ENCODE assay signal across 14 cellular contexts in genomic region chr12:48547012-48547411, GRCh38. TPM values are rescaled to one million over a fixed set of nuclear protein-coding genes. Genes with fewer than 3 reads are reported as not detected.
"Had no signal": no experiment of that assay in that cellular context is flagged by ENCODE, and none has a peak within 500 bp of the region (broad histone marks: within the 10 kb centered on the region; RNA-seq: fewer than 3 reads in every experiment).

No MANE protein-coding gene starts in this region.

RNA-seq across cellular contexts. Expression of gene OR8S1, which starts 21.6 kb away (rescaled TPM):
- total RNA-seq: activated B cell treated with CpG ODN at 0.5 μM for 24 hours; activated CD4-positive, alpha-beta memory T cell treated with anti-CD3 and anti-CD28 coated beads for 36 hours; activated CD4-positive, alpha-beta memory T cell treated with anti-CD3 and anti-CD28 coated beads, Interleukin-2, amount 10 ng/mL, durations not matched to agents 7 days and 5 days; activated CD4-positive, alpha-beta T cell treated with anti-CD3 and anti-CD28 coated beads for 36 hours; activated CD4-positive, alpha-beta T cell treated with anti-CD3 and anti-CD28 coated beads, Interleukin-2, amount 10 ng/mL, durations not matched to agents 24 days and 14 days; activated CD4-positive, alpha-beta T cell treated with anti-CD3 and anti-CD28 coated beads, Interleukin-2, amount 10 ng/mL, durations not matched to agents 7 days and 5 days; activated CD8-positive, alpha-beta memory T cell treated with anti-CD3 and anti-CD28 coated beads for 36 hours; activated CD8-positive, alpha-beta memory T cell treated with anti-CD3 and anti-CD28 coated beads, Interleukin-2, amount 10 ng/mL, durations not matched to agents 7 days and 5 days; activated CD8-positive, alpha-beta T cell treated with anti-CD3 and anti-CD28 coated beads for 36 hours; activated CD8-positive, alpha-beta T cell treated with anti-CD3 and anti-CD28 coated beads, Interleukin-2, amount 10 ng/mL, durations not matched to agents 7 days and 5 days; T-helper 1 cell treated with Interleukin-12 subunit alpha and Interleukin-12 subunit beta and Interleukin-4 antibody, amounts not matched to agents 30 ng/mL and 1 ng/mL, for 36 hours; T-helper 17 cell; T-helper 2 cell treated with Interferon-gamma antibody and Interleukin-4, amounts not matched to agents 100 ng/mL and 5 ng/mL, for 36 hours; WTC11 had no signal

RNA-seq across cellular contexts. Expression of gene LALBA, which starts 22.8 kb away (rescaled TPM):
- total RNA-seq: activated B cell treated with CpG ODN at 0.5 μM for 24 hours; activated CD4-positive, alpha-beta memory T cell treated with anti-CD3 and anti-CD28 coated beads for 36 hours; activated CD4-positive, alpha-beta memory T cell treated with anti-CD3 and anti-CD28 coated beads, Interleukin-2, amount 10 ng/mL, durations not matched to agents 7 days and 5 days; activated CD4-positive, alpha-beta T cell treated with anti-CD3 and anti-CD28 coated beads for 36 hours; activated CD4-positive, alpha-beta T cell treated with anti-CD3 and anti-CD28 coated beads, Interleukin-2, amount 10 ng/mL, durations not matched to agents 24 days and 14 days; activated CD4-positive, alpha-beta T cell treated with anti-CD3 and anti-CD28 coated beads, Interleukin-2, amount 10 ng/mL, durations not matched to agents 7 days and 5 days; activated CD8-positive, alpha-beta memory T cell treated with anti-CD3 and anti-CD28 coated beads for 36 hours; activated CD8-positive, alpha-beta memory T cell treated with anti-CD3 and anti-CD28 coated beads, Interleukin-2, amount 10 ng/mL, durations not matched to agents 7 days and 5 days; activated CD8-positive, alpha-beta T cell treated with anti-CD3 and anti-CD28 coated beads for 36 hours; activated CD8-positive, alpha-beta T cell treated with anti-CD3 and anti-CD28 coated beads, Interleukin-2, amount 10 ng/mL, durations not matched to agents 7 days and 5 days; T-helper 1 cell treated with Interleukin-12 subunit alpha and Interleukin-12 subunit beta and Interleukin-4 antibody, amounts not matched to agents 30 ng/mL and 1 ng/mL, for 36 hours; T-helper 17 cell; T-helper 2 cell treated with Interferon-gamma antibody and Interleukin-4, amounts not matched to agents 100 ng/mL and 5 ng/mL, for 36 hours; WTC11 had no signal
